Comparison of ENCODE assay signal across 14 cellular contexts in genomic region chr17:1440921-1441320, GRCh38. TPM values are rescaled to one million over a fixed set of nuclear protein-coding genes. Genes with fewer than 3 reads are reported as not detected.
A peak's percentile ranks its signal among the peaks of the same experiment; 100 is the strongest.
DNase-seq lines count a peak whose midpoint lies in the region; ATAC-seq and TF ChIP-seq lines count a peak whose summit lies in the region.
"Had no signal": no experiment of that assay in that cellular context is flagged by ENCODE, and none has a peak within 500 bp of the region (broad histone marks: within the 10 kb centered on the region; RNA-seq: fewer than 3 reads in every experiment).

No MANE protein-coding gene starts in this region.

- H3K27ac ChIP-seq in AG04450 (ENCODE audit: low read depth, low read length): peak overlapping the region; percentile 21
- H3K27ac ChIP-seq in mesenchymal stem cell (ENCODE audit: low read length, poor library complexity, severe bottlenecking): no peak overlapping the region
- H3K27ac ChIP-seq in gastrocnemius medialis: peak overlapping the region in 1 of 4 donors; percentile 12
- H3K27ac ChIP-seq: BLaER1, HL-60 had no signal

- H3K27me3 ChIP-seq in AG04450 (ENCODE audit: control insufficient read depth, insufficient read depth, low read length) (no peaks in the 10 kb centered on the region), mesenchymal stem cell (ENCODE audit: control insufficient read depth in 1 of 2, insufficient read depth in 1 of 2, low read length in 2 of 2) (no peaks in the 10 kb centered on the region), gastrocnemius medialis (no peaks in the 10 kb centered on the region)
- H3K27me3 ChIP-seq: BLaER1 had no signal

- DNase-seq in AG04450 (ENCODE audit: low read depth, low spot score): no peak
- no peak for DNase-seq in mesenchymal stem cell
- no peak for DNase-seq in gastrocnemius medialis
- DNase-seq in GF-D8 (lab: John Stamatoyannopoulos, UW): no peak
- DNase-seq: Calu3; CD4-positive, alpha-beta memory T cell; DMS79 treated with DMSO at 0.1 percent for 48 hours; KBM-7 had no signal

- no peak overlapping the region for H2AFZ ChIP-seq in mesenchymal stem cell (ENCODE audit: low read depth, low read length)

- H4K8ac ChIP-seq in mesenchymal stem cell (ENCODE audit: low read length): peak overlapping the region; percentile 48

- ATAC-seq in HG03025 (IDR thresholded peaks at IDR 0.05; ENCODE audit: low FRiP score, unreplicated experiment) (no peak), gastrocnemius medialis (no peak)
- ATAC-seq: GM12878 had no signal

- H2BK5ac ChIP-seq in mesenchymal stem cell (ENCODE audit: low read depth, low read length, poor library complexity, severe bottlenecking): no peak overlapping the region

- no peak overlapping the region for H3K4me3 ChIP-seq in AG04450 (ENCODE audit: low read depth, low read length)
- no peak overlapping the region for H3K4me3 ChIP-seq in mesenchymal stem cell (ENCODE audit: insufficient read depth in 1 of 2, low read depth in 1 of 2, low read length in 2 of 2)
- no peak overlapping the region for H3K4me3 ChIP-seq in gastrocnemius medialis
- H3K4me3 ChIP-seq: BLaER1, GM12878, HAP-1 had no signal

- H3K79me1 ChIP-seq in mesenchymal stem cell (replicated peaks; ENCODE audit: low read length, poor library complexity, severe bottlenecking): peaks cover 6% of the 10 kb centered on the region

- H3K18ac ChIP-seq in mesenchymal stem cell (ENCODE audit: low read depth in 1 of 2, low read length in 2 of 2): no peak overlapping the region

- no peak for TF ChIP-seq POLR2A in gastrocnemius medialis (IDR thresholded peaks at IDR 0.05)

- in situ Hi-C loops in gastrocnemius medialis (cut with MboI; ENCODE audit: low sequenced_read_pairs in 4 of 4): no loop called here

- no peak overlapping the region for H2AK5ac ChIP-seq in mesenchymal stem cell (ENCODE audit: low read length, severe bottlenecking)

- no peak overlapping the region for H2BK15ac ChIP-seq in mesenchymal stem cell (ENCODE audit: low read depth, poor library complexity, severe bottlenecking)

- peaks cover 5% of the 10 kb centered on the region for H3K4me1 ChIP-seq in mesenchymal stem cell (ENCODE audit: control insufficient read depth, insufficient read depth, low read depth, low read length)
- H3K4me1 ChIP-seq in gastrocnemius medialis: peaks cover 23 to 32% of the 10 kb centered on the region in 2 donors
- H3K4me1 ChIP-seq: BLaER1, HAP-1 had no signal

- H4K91ac ChIP-seq in mesenchymal stem cell (ENCODE audit: low read length): no peak overlapping the region

- H3K9ac ChIP-seq in mesenchymal stem cell (ENCODE audit: low read length): no peak overlapping the region
- H3K9ac ChIP-seq: BLaER1 had no signal

- H3K14ac ChIP-seq in mesenchymal stem cell (ENCODE audit: low read length in 2 of 2): no peak overlapping the region

- H3K23ac ChIP-seq in mesenchymal stem cell (ENCODE audit: low read length in 2 of 2): no peak overlapping the region

- 97% methylated on average over 8 of the region's 8 CpGs for WGBS in mesenchymal stem cell

- TF ChIP-seq CTCF in AG04450 (IDR thresholded peaks at IDR 0.05; ENCODE audit: low read depth, low read length): no peak
- TF ChIP-seq CTCF in gastrocnemius medialis (IDR thresholded peaks at IDR 0.05 in 4 of 5, conservative IDR thresholded peaks at IDR 0.05 in 1 of 5): no peak

- no peak overlapping the region for H3K4ac ChIP-seq in mesenchymal stem cell (ENCODE audit: low read depth in 1 of 2, low read length in 2 of 2)

- H2BK120ac ChIP-seq in mesenchymal stem cell (ENCODE audit: low read depth, low read length): no peak overlapping the region

- no peak overlapping the region for H2BK12ac ChIP-seq in mesenchymal stem cell (ENCODE audit: low read length in 2 of 2)

- H3K4me2 ChIP-seq in mesenchymal stem cell (ENCODE audit: low read length, poor library complexity, severe bottlenecking): no peak overlapping the region
- H3K4me2 ChIP-seq: BLaER1 had no signal

- peaks cover 16 to 29% of the 10 kb centered on the region in 2 experiments for H3K36me3 ChIP-seq in mesenchymal stem cell (ENCODE audit: control insufficient read depth in 1 of 2, insufficient read depth in 2 of 2, low read depth in 1 of 2, low read length in 2 of 2)
- H3K36me3 ChIP-seq in gastrocnemius medialis: peaks cover 0 to 11% of the 10 kb centered on the region in 2 donors

- no peaks in the 10 kb centered on the region; the same call in 1 of the 2 replicates for H3K9me3 ChIP-seq in AG04450 (ENCODE audit: control insufficient read depth, insufficient read depth, low read length)
- no peaks in the 10 kb centered on the region for H3K9me3 ChIP-seq in mesenchymal stem cell (ENCODE audit: control insufficient read depth, low read length)
- no peaks in the 10 kb centered on the region for H3K9me3 ChIP-seq in gastrocnemius medialis
- H3K9me3 ChIP-seq: BLaER1, HAP-1 had no signal

- intact Hi-C loops in gastrocnemius medialis (cut with DNase I; ENCODE audit: low total_unique reads): no loop called here

- POLR2A ChIA-PET in AG04450 (lab: Yijun Ruan, JAX): no interaction called here

- CTCF ChIA-PET in AG04450 (lab: Charles Lee): no interaction called here

TF ChIP-seq in PFSK-1, 5 proteins besides CTCF, POLR2A, EP300 and RAD21:
- no peak for TF ChIP-seq FOXP2 (optimal IDR thresholded peaks at IDR 0.05; ENCODE audit: borderline replicate concordance, extremely low read depth, extremely low read length, insufficient read depth)
- no peak for TF ChIP-seq SIN3A (IDR thresholded peaks at IDR 0.05; ENCODE audit: borderline replicate concordance, insufficient read depth, low read length)
- no peak for TF ChIP-seq TAF1 (IDR thresholded peaks at IDR 0.05; ENCODE audit: borderline replicate concordance, insufficient read depth, low read length)
- TF ChIP-seq REST (IDR thresholded peaks at IDR 0.05; ENCODE audit: insufficient read depth in 1 of 2, low read depth in 2 of 2, low read length in 2 of 2): no peak
- TF ChIP-seq POLR2AphosphoS5 (IDR thresholded peaks at IDR 0.05; ENCODE audit: low read depth, low read length): 0 out of 2 replicates have a peak, but pooled peaks have one; percentile 12
TF ChIP-seq in PFSK-1: peak in this region for 1.

RNA-seq across cellular contexts. Expression of gene CRK, which starts 15.1 kb away (rescaled TPM):
- 88.1 and 110 TPM in 2 replicates for polyA plus RNA-seq in AG04450 (2011; rRNA removed)
- polyA minus RNA-seq in AG04450 (2011; rRNA and poly(A)+ RNA removed): 79.3 and 81.6 TPM in 2 replicates
- 51.3 TPM for polyA plus RNA-seq in PFSK-1 (2012; ENCODE audit: insufficient read length, low read depth)
- polyA plus RNA-seq in mesenchymal stem cell (2013, experiment 1 of 2): 51.6 TPM
- polyA plus RNA-seq in mesenchymal stem cell (2013, experiment 2 of 2): 53.7 TPM
- total RNA-seq in gastrocnemius medialis: 10 to 100 TPM; 48.6 to 64.6 (median 56.7) TPM

RNA-seq across cellular contexts. Expression of gene YWHAE, which starts 40.9 kb away (rescaled TPM):
- polyA plus RNA-seq in AG04450 (2011; rRNA removed): 884 and 1,187 TPM in 2 replicates
- polyA minus RNA-seq in AG04450 (2011; rRNA and poly(A)+ RNA removed): 735 and 802 TPM in 2 replicates
- polyA plus RNA-seq in PFSK-1 (2012; ENCODE audit: insufficient read length, low read depth): 902 TPM
- 476 TPM for polyA plus RNA-seq in mesenchymal stem cell (2013, experiment 1 of 2)
- polyA plus RNA-seq in mesenchymal stem cell (2013, experiment 2 of 2): 478 TPM
- 1,000 to 10,000 TPM in 3 of 4 donors, 100 to 1,000 TPM in 1; 915 to 1,814 (median 1,174) TPM for total RNA-seq in gastrocnemius medialis

RNA-seq across cellular contexts. Expression of gene MYO1C, which starts 51.6 kb away (rescaled TPM):
- polyA plus RNA-seq in AG04450 (2011; rRNA removed): 147 and 169 TPM in 2 replicates
- polyA minus RNA-seq in AG04450 (2011; rRNA and poly(A)+ RNA removed): 452 and 566 TPM in 2 replicates
- polyA plus RNA-seq in PFSK-1 (2012; ENCODE audit: insufficient read length, low read depth): 106 TPM
- polyA plus RNA-seq in mesenchymal stem cell (2013, experiment 1 of 2): 112 TPM
- 111 TPM for polyA plus RNA-seq in mesenchymal stem cell (2013, experiment 2 of 2)
- 10 to 100 TPM; 24.8 to 76.6 (median 58.6) TPM for total RNA-seq in gastrocnemius medialis
